Comparison of ENCODE assay signal across 1 cellular context in genomic region chr11:36289226-36289852, GRCh38.
TF ChIP-seq lines count a peak whose summit lies in the region.

Gene COMMD9, minus strand, starts transcription at chr11:36289424. Its CDS starts 12 bp downstream, at chr11:36289412.

TF ChIP-seq in HepG2, 621 proteins besides CTCF, POLR2A, EP300 and RAD21 (continued from another document and continues in another):
- peak; percentile 91 for TF ChIP-seq KMT2A (CRISPR knock-in tag; IDR thresholded peaks at IDR 0.05)
- peak; percentile 81; the same call in 1 of the 2 replicates for TF ChIP-seq ZFP91 (CRISPR knock-in tag; IDR thresholded peaks at IDR 0.05; ENCODE audit: borderline replicate concordance)
- peak; percentile 86 for TF ChIP-seq MAX (IDR thresholded peaks at IDR 0.05)
- TF ChIP-seq JARID2 (CRISPR knock-in tag; IDR thresholded peaks at IDR 0.05; ENCODE audit: insufficient replicate concordance), result no peak
- no peak for TF ChIP-seq MLX (CRISPR knock-in tag; IDR thresholded peaks at IDR 0.05)
- TF ChIP-seq ATRX (CRISPR knock-in tag; IDR thresholded peaks at IDR 0.05; ENCODE audit: borderline replicate concordance), result no peak
- 0 out of 2 replicates have a peak, but pooled peaks have one; percentile 2 for TF ChIP-seq ZNF878 (CRISPR knock-in tag; IDR thresholded peaks at IDR 0.05)
- TF ChIP-seq ZMYM2 (CRISPR knock-in tag; IDR thresholded peaks at IDR 0.05), result no peak
- TF ChIP-seq CEBPB (IDR thresholded peaks at IDR 0.05; ENCODE audit: borderline replicate concordance, low read depth, low read length), result no peak
- TF ChIP-seq TRIM24 (CRISPR knock-in tag; IDR thresholded peaks at IDR 0.05), result no peak
- TF ChIP-seq SRF (IDR thresholded peaks at IDR 0.05; ENCODE audit: low read depth, low read length), result no peak
- TF ChIP-seq ZNF790 (CRISPR knock-in tag; IDR thresholded peaks at IDR 0.05; ENCODE audit: borderline replicate concordance), result no peak
- TF ChIP-seq ZNF180 (CRISPR knock-in tag; IDR thresholded peaks at IDR 0.05; ENCODE audit: borderline replicate concordance, low read depth), result no peak
- 0 out of 2 replicates have a peak, but pooled peaks have one; percentile 50 for TF ChIP-seq KLF6 (CRISPR knock-in tag; IDR thresholded peaks at IDR 0.05)
- TF ChIP-seq E2F1 (CRISPR knock-in tag; IDR thresholded peaks at IDR 0.05), result no peak; the same call in 1 of the 2 replicates
- no peak for TF ChIP-seq RORA (CRISPR knock-in tag; IDR thresholded peaks at IDR 0.05)
- TF ChIP-seq ZKSCAN8 (CRISPR knock-in tag; IDR thresholded peaks at IDR 0.05; ENCODE audit: borderline replicate concordance), result peak; percentile 52; the same call in 1 of the 2 replicates
- TF ChIP-seq SMAD9 (CRISPR knock-in tag; IDR thresholded peaks at IDR 0.05), result no peak
- no peak for TF ChIP-seq ATF3 (CRISPR knock-in tag; IDR thresholded peaks at IDR 0.05)
- no peak for TF ChIP-seq ZFP36 (IDR thresholded peaks at IDR 0.05; ENCODE audit: borderline replicate concordance, low read depth, low read length, partially characterized antibody)
- TF ChIP-seq ZNF800 (CRISPR knock-in tag; IDR thresholded peaks at IDR 0.05), result 0 out of 2 replicates have a peak, but pooled peaks have one; percentile 42
- TF ChIP-seq ZNF589 (CRISPR knock-in tag; conservative IDR thresholded peaks at IDR 0.05), result no peak
- TF ChIP-seq SCMH1 (CRISPR knock-in tag; IDR thresholded peaks at IDR 0.05; ENCODE audit: borderline replicate concordance), result no peak
- peak; percentile 79; the same call in 1 of the 2 replicates for TF ChIP-seq ZZZ3 (CRISPR knock-in tag; IDR thresholded peaks at IDR 0.05; ENCODE audit: borderline replicate concordance)
- TF ChIP-seq PHB2 (IDR thresholded peaks at IDR 0.05; ENCODE audit: partially characterized antibody), result no peak
- no peak for TF ChIP-seq GFI1 (CRISPR knock-in tag; IDR thresholded peaks at IDR 0.05; ENCODE audit: borderline replicate concordance)
- TF ChIP-seq ZNF432 (CRISPR knock-in tag; IDR thresholded peaks at IDR 0.05; ENCODE audit: borderline replicate concordance), result no peak
- no peak; the same call in 1 of the 2 replicates for TF ChIP-seq YEATS4 (CRISPR knock-in tag; IDR thresholded peaks at IDR 0.05; ENCODE audit: borderline replicate concordance)
- no peak for TF ChIP-seq ZNF7 (CRISPR knock-in tag; IDR thresholded peaks at IDR 0.05)
- TF ChIP-seq ARNTL (CRISPR knock-in tag; IDR thresholded peaks at IDR 0.05), result peak; percentile 68; the same call in 1 of the 2 replicates
- TF ChIP-seq ZBTB49 (CRISPR knock-in tag; IDR thresholded peaks at IDR 0.05; ENCODE audit: borderline replicate concordance), result 0 out of 2 replicates have a peak, but pooled peaks have one; percentile 39
- TF ChIP-seq TEAD2 (CRISPR knock-in tag; IDR thresholded peaks at IDR 0.05), result no peak
- TF ChIP-seq ATAD3A (CRISPR knock-in tag; IDR thresholded peaks at IDR 0.05), result no peak
- TF ChIP-seq KMT2B (CRISPR knock-in tag; IDR thresholded peaks at IDR 0.05), result peak; percentile 96
- TF ChIP-seq AGO1 (IDR thresholded peaks at IDR 0.05; ENCODE audit: low read depth, low read length, poor library complexity, severe bottlenecking), result no peak
- no peak for TF ChIP-seq MXD1 (CRISPR knock-in tag; IDR thresholded peaks at IDR 0.05)
- TF ChIP-seq CENPT (CRISPR knock-in tag; IDR thresholded peaks at IDR 0.05; ENCODE audit: low read depth), result no peak
- no peak for TF ChIP-seq PRDM15 (CRISPR knock-in tag; IDR thresholded peaks at IDR 0.05)
- peak; percentile 94 for TF ChIP-seq MXD4 (CRISPR knock-in tag; IDR thresholded peaks at IDR 0.05)
- peak; percentile 90 for TF ChIP-seq CREM (IDR thresholded peaks at IDR 0.05)
- TF ChIP-seq CREM (CRISPR knock-in tag; IDR thresholded peaks at IDR 0.05), result no peak
- peak; percentile 91; the same call in 1 of the 2 replicates for TF ChIP-seq DR1 (CRISPR knock-in tag; IDR thresholded peaks at IDR 0.05)
- TF ChIP-seq RBM22 (optimal IDR thresholded peaks at IDR 0.05; ENCODE audit: low read length), result no peak
- TF ChIP-seq FUBP1 (CRISPR knock-in tag; IDR thresholded peaks at IDR 0.05; ENCODE audit: borderline replicate concordance), result no peak
